In the genomic region with DNA sequence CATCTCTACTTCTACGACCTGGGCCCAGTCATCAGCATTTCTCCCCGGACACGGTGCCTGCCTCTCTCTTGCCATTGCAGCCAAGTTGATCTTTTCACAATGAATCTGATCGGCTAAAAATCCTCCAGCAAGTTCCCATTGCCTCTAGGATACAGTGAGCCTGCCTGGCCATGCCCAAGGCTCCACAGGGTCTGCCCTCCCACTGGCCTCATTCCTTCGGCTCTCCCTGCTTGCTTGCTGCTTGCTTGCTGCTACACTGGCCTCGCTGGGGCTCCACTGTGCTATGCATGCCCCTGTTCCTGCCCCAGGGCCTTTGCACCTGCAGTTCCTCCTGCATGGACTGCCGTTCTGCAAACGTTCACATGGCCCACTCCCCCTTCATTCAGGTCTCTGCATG, we compare ENCODE assay signal across 14 cellular contexts. TPM values are rescaled to one million over a fixed set of nuclear protein-coding genes. Genes with fewer than 3 reads are reported as not detected.
DNase-seq lines count a peak whose midpoint lies in the region; ATAC-seq and TF ChIP-seq lines count a peak whose summit lies in the region.
"Had no signal": no experiment of that assay in that cellular context is flagged by ENCODE, and none has a peak within 500 bp of the region (broad histone marks: within the 10 kb centered on the region; RNA-seq: fewer than 3 reads in every experiment).

No MANE protein-coding gene starts in this region.

- POLR2A ChIA-PET in MCF 10A (lab: Yijun Ruan, JAX) = no interaction called here

- no peak overlapping the region for H2AFZ ChIP-seq in mammary epithelial cell (ENCODE audit: low read depth, low read length)

- no peaks in the 10 kb centered on the region for H3K27me3 ChIP-seq in mammary epithelial cell (ENCODE audit: insufficient read depth, low read length)
- H3K27me3 ChIP-seq: BLaER1 had no signal

- H3K27me3 Mint-ChIP-seq in MCF 10A (ENCODE audit: insufficient read depth, unreplicated experiment) = no peaks in the 10 kb centered on the region
- H3K27me3 Mint-ChIP-seq in activated naive CD8-positive, alpha-beta T cell = no peaks in the 10 kb centered on the region
- peaks cover 5% of the 10 kb centered on the region for H3K27me3 Mint-ChIP-seq in type B pancreatic cell

- peaks cover 28% of the 10 kb centered on the region for H3K4me1 Mint-ChIP-seq in MCF 10A (ENCODE audit: insufficient read depth, unreplicated experiment)
- H3K4me1 Mint-ChIP-seq in activated naive CD8-positive, alpha-beta T cell (ENCODE audit: low read depth) = peaks cover 28% of the 10 kb centered on the region
- H3K4me1 Mint-ChIP-seq in type B pancreatic cell (ENCODE audit: unreplicated experiment) = peaks cover 4% of the 10 kb centered on the region

- no peaks in the 10 kb centered on the region for H3K36me3 Mint-ChIP-seq in MCF 10A (ENCODE audit: insufficient read depth, unreplicated experiment)
- H3K36me3 Mint-ChIP-seq in activated naive CD8-positive, alpha-beta T cell = no peaks in the 10 kb centered on the region
- no peaks in the 10 kb centered on the region for H3K36me3 Mint-ChIP-seq in type B pancreatic cell

- in situ Hi-C loops in mammary epithelial cell (cut with MboI; ENCODE audit: low sequenced_read_pairs in 2 of 2) = loop anchor here in 1 of 2 donors (25.0 kb wide), 1 partner anchor 288 kb away; no protein-coding TSS in a partner anchor

- BruUV-seq in MCF 10A (replicated peaks; lab: Mats Ljungman, UMichigan) (no TSS peak), mammary epithelial cell (replicated peaks; lab: Mats Ljungman, UMichigan) (no TSS peak)

- no peaks in the 10 kb centered on the region for H3K9me3 ChIP-seq in mammary epithelial cell (replicated peaks; ENCODE audit: insufficient read depth, low read length)
- H3K9me3 ChIP-seq in mucosa of descending colon = no peaks in the 10 kb centered on the region
- H3K9me3 ChIP-seq: BLaER1 had no signal

- H3K9ac ChIP-seq in mammary epithelial cell (ENCODE audit: insufficient read depth, low read length) = no peak overlapping the region
- H3K9ac ChIP-seq: BLaER1 had no signal

- CTCF ChIA-PET in MCF 10A (lab: Yijun Ruan, JAX) (no interaction called here), mammary epithelial cell (lab: Charles Lee; ENCODE audit: low non-redundant PET) (no interaction called here)

- H3K4me3 ChIP-seq in mammary epithelial cell (replicated peaks in 1 of 3; ENCODE audit: insufficient read depth in 1 of 3, low read depth in 2 of 3, low read length in 3 of 3) (no peak overlapping the region), mucosa of descending colon (no peak overlapping the region)
- H3K4me3 ChIP-seq: BLaER1 had no signal

- peak overlapping the region; percentile 45 for H3K4me3 Mint-ChIP-seq in MCF 10A (ENCODE audit: unreplicated experiment)
- peak overlapping the region; percentile 88 for H3K4me3 Mint-ChIP-seq in activated naive CD8-positive, alpha-beta T cell
- H3K4me3 Mint-ChIP-seq in type B pancreatic cell = peak overlapping the region; percentile 59

- H3K27ac Mint-ChIP-seq in MCF 10A (ENCODE audit: low read depth, unreplicated experiment) = peak overlapping the region; percentile 93
- peak overlapping the region; percentile 69 for H3K27ac Mint-ChIP-seq in activated naive CD8-positive, alpha-beta T cell
- peak overlapping the region; percentile 42 for H3K27ac Mint-ChIP-seq in type B pancreatic cell

- intact Hi-C loops in MCF 10A (cut with micrococcal nuclease) = no loop called here
- intact Hi-C loops in mammary epithelial cell (cut with micrococcal nuclease) = loop anchor here (5.0 kb wide), 1 partner anchor 82 kb away; the partner anchor contains the start of gene TPRA1
- intact Hi-C loops in mucosa of descending colon (cut with DNase I, micrococcal nuclease) = no loop called here

- ATAC-seq in mucosa of descending colon = no peak
- ATAC-seq in GM19467 (IDR thresholded peaks at IDR 0.05; ENCODE audit: unreplicated experiment) = no peak
- ATAC-seq in HG02973 (IDR thresholded peaks at IDR 0.05; ENCODE audit: unreplicated experiment) = no peak

- H3K36me3 ChIP-seq in mammary epithelial cell (ENCODE audit: insufficient read depth, low read length) (no peaks in the 10 kb centered on the region), mucosa of descending colon (ENCODE audit: low read depth) (no peaks in the 10 kb centered on the region)

- peaks cover 29% of the 10 kb centered on the region for H3K4me1 ChIP-seq in mammary epithelial cell (ENCODE audit: insufficient read depth, low read length)
- peaks cover 9% of the 10 kb centered on the region for H3K4me1 ChIP-seq in mucosa of descending colon (ENCODE audit: low read depth)

- no peaks in the 10 kb centered on the region for H3K9me3 Mint-ChIP-seq in MCF 10A (ENCODE audit: unreplicated experiment)
- H3K9me3 Mint-ChIP-seq in activated naive CD8-positive, alpha-beta T cell (ENCODE audit: low read depth) = no peaks in the 10 kb centered on the region
- no peaks in the 10 kb centered on the region for H3K9me3 Mint-ChIP-seq in type B pancreatic cell

- dilution Hi-C loops in mammary epithelial cell (cut with HindIII; ENCODE audit: low sequenced_read_pairs) = no loop called here

- H3K79me2 ChIP-seq in mammary epithelial cell (ENCODE audit: insufficient read depth, low read length) = no peaks in the 10 kb centered on the region

- no peak for TF ChIP-seq CTCF in MCF 10A (IDR thresholded peaks at IDR 0.05; ENCODE audit: unreplicated experiment)
- no peak for TF ChIP-seq CTCF in mammary epithelial cell (conservative IDR thresholded peaks at IDR 0.05 in 1 of 2, IDR thresholded peaks at IDR 0.05 in 1 of 2; ENCODE audit: extremely low read depth in 1 of 2, insufficient read depth in 1 of 2, low read depth in 1 of 2, low read length in 2 of 2)
- no peak for TF ChIP-seq CTCF in mucosa of descending colon (IDR thresholded peaks at IDR 0.05)
- TF ChIP-seq CTCF in type B pancreatic cell (conservative IDR thresholded peaks at IDR 0.05) = no peak

- no peak for DNase-seq in MCF 10A (ENCODE audit: unreplicated experiment)
- DNase-seq in mammary epithelial cell = no peak
- peak; percentile 1 to 40 (median 25) for DNase-seq in mucosa of descending colon
- peak; percentile 53 for DNase-seq in type B pancreatic cell (ENCODE audit: extremely low spot score, unreplicated experiment)
- DNase-seq in DMS79 treated with DMSO at 0.1 percent for 48 hours (lab: John Stamatoyannopoulos, UW) = no peak
- DNase-seq: GF-D8, IMR-90, NCI-H1417, SIG-M5, WERI-Rb-1 had no signal

- H3K27ac ChIP-seq in mammary epithelial cell (ENCODE audit: insufficient read depth, low read depth, low read length) = no peak overlapping the region
- H3K27ac ChIP-seq: BLaER1, WERI-Rb-1 had no signal

- H3K4me2 ChIP-seq in mammary epithelial cell (ENCODE audit: insufficient read depth, low read depth, low read length) = no peak overlapping the region

- no peaks in the 10 kb centered on the region for H4K20me1 ChIP-seq in mammary epithelial cell (ENCODE audit: insufficient read depth, low read length)

- WGBS in mammary epithelial cell (ENCODE audit: low coverage, missing lambda C conversion rate) = 97% methylated on average over 7 of the region's 8 CpGs

RNA-seq across cellular contexts. Expression of gene ABTB1, which starts 2.0 kb away (rescaled TPM):
- total RNA-seq in MCF 10A (2022) = 9.7 and 10.0 TPM in 2 replicates
- total RNA-seq in mammary epithelial cell = 10 to 100 TPM in 1 of 2 donors, 1 to 10 TPM in 1; 4.3 to 14.7 TPM
- polyA plus RNA-seq in mammary epithelial cell = 13.3 TPM
- 5.9 TPM for polyA minus RNA-seq in mammary epithelial cell
- 10 to 100 TPM; 19.9 to 48.7 (median 33.7) TPM for total RNA-seq in mucosa of descending colon
- 11.6 and 17.8 TPM in 2 replicates for total RNA-seq in type B pancreatic cell (ENCODE audit: low replicate concordance)

RNA-seq across cellular contexts. Expression of gene PODXL2, which starts 45.8 kb away (rescaled TPM):
- total RNA-seq in MCF 10A (2022) = 10.1 and 10.4 TPM in 2 replicates
- total RNA-seq in mammary epithelial cell = 1 to 10 TPM; 1.5 to 4.3 TPM
- 0.11 TPM for polyA plus RNA-seq in mammary epithelial cell
- polyA minus RNA-seq in mammary epithelial cell = not detected
- 10 to 100 TPM in 2 of 3 donors, 1 to 10 TPM in 1; 5.4 to 18.5 (median 16.2) TPM for total RNA-seq in mucosa of descending colon
- total RNA-seq in type B pancreatic cell (ENCODE audit: low replicate concordance) = 24.8 and 48.9 TPM in 2 replicates

Comparison
In these comparisons a context has a peak if more than half of its experiments do, and no peak if none do; other contexts are left out.
1. DNase-seq: peak in mucosa of descending colon (3 of 3) and type B pancreatic cell (single experiment); none in MCF 10A (single experiment), mammary epithelial cell (single experiment) and DMS79 treated with DMSO at 0.1 percent for 48 hours (single experiment).
2. H3K27ac Mint-ChIP-seq: peak in every context shown above with its lines; median percentile 93 in MCF 10A; 69 in activated naive CD8-positive, alpha-beta T cell; 42 in type B pancreatic cell.
3. Peak in every context shown above with its lines, with median percentiles within 50 percentile points of each other: H3K4me3 Mint-ChIP-seq.